In the genomic region with DNA sequence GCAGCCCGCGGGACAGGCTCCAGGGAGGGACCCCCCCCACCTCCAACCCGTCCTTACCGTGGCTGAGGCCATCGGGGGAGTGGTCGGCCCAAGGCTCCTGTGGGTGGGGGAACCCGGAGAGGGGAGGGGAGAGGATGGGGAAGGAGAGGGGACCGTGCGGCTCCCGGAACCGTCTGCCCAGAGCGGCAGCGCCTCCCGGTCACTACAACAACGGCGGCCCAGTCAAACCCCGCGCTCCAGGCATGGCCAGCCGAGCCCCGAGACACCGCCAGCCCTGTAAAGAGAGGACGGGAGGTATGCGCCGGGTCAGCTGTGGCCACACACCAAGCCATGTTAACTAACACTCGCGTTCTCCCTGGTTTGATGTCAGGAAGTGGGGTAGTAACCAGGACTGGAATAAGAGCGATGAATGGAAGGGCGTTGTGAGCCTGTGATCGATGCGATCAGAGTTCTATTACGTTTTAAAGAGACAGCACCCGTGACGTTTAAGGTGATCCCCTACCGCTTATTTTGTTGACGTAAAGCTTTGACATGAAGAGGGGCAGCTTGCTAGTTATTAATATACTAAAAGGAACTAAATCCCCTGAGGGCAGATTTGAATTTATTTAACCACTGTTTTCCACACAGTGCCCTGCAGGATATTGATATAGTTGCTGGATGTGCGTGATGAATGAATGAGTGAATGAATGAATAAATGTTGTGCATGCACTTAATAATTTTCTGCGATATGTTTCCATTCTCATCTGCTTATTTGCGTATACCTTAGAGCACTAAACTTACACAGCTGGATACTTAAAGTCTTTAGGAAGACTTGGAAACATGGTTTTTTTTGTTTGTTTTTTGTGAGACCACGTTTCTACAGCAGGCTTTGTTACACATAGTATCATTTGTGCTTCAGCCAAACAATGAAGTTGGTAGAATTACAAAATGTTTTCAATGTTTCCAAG, we compare ENCODE assay signal across 1 cellular context.
A peak's percentile ranks its signal among the peaks of the same experiment; 100 is the strongest.
TF ChIP-seq lines count a peak whose summit lies in the region.

A gene (minus strand): TSS at position 224 of the 947 bp plus-strand sequence. CDS start 152 bp downstream, at position 72.

TF ChIP-seq in WTC11, 78 proteins besides CTCF, POLR2A, EP300 and RAD21 (continued from another document and continues in another):
- TF ChIP-seq, protein P1, sequence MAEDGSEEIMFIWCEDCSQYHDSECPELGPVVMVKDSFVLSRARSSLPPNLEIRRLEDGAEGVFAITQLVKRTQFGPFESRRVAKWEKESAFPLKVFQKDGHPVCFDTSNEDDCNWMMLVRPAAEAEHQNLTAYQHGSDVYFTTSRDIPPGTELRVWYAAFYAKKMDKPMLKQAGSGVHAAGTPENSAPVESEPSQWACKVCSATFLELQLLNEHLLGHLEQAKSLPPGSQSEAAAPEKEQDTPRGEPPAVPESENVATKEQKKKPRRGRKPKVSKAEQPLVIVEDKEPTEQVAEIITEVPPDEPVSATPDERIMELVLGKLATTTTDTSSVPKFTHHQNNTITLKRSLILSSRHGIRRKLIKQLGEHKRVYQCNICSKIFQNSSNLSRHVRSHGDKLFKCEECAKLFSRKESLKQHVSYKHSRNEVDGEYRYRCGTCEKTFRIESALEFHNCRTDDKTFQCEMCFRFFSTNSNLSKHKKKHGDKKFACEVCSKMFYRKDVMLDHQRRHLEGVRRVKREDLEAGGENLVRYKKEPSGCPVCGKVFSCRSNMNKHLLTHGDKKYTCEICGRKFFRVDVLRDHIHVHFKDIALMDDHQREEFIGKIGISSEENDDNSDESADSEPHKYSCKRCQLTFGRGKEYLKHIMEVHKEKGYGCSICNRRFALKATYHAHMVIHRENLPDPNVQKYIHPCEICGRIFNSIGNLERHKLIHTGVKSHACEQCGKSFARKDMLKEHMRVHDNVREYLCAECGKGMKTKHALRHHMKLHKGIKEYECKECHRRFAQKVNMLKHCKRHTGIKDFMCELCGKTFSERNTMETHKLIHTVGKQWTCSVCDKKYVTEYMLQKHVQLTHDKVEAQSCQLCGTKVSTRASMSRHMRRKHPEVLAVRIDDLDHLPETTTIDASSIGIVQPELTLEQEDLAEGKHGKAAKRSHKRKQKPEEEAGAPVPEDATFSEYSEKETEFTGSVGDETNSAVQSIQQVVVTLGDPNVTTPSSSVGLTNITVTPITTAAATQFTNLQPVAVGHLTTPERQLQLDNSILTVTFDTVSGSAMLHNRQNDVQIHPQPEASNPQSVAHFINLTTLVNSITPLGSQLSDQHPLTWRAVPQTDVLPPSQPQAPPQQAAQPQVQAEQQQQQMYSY (CRISPR knock-in tag; IDR thresholded peaks at IDR 0.05): peak; percentile 91
- TF ChIP-seq ZNF121 (CRISPR knock-in tag; IDR thresholded peaks at IDR 0.05): no peak
- no peak for TF ChIP-seq HMGA2 (CRISPR knock-in tag; IDR thresholded peaks at IDR 0.05)
- no peak for TF ChIP-seq ZNF671 (CRISPR knock-in tag; IDR thresholded peaks at IDR 0.05)
- TF ChIP-seq ESRRA (CRISPR knock-in tag; IDR thresholded peaks at IDR 0.05; ENCODE audit: borderline replicate concordance): no peak
- TF ChIP-seq, protein P2, sequence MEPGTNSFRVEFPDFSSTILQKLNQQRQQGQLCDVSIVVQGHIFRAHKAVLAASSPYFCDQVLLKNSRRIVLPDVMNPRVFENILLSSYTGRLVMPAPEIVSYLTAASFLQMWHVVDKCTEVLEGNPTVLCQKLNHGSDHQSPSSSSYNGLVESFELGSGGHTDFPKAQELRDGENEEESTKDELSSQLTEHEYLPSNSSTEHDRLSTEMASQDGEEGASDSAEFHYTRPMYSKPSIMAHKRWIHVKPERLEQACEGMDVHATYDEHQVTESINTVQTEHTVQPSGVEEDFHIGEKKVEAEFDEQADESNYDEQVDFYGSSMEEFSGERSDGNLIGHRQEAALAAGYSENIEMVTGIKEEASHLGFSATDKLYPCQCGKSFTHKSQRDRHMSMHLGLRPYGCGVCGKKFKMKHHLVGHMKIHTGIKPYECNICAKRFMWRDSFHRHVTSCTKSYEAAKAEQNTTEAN (CRISPR knock-in tag; IDR thresholded peaks at IDR 0.05): peak; percentile 86
- TF ChIP-seq TEAD4 (CRISPR knock-in tag; IDR thresholded peaks at IDR 0.05): no peak
- peak; percentile 84 for TF ChIP-seq FOXP1 (CRISPR knock-in tag; IDR thresholded peaks at IDR 0.05; ENCODE audit: borderline replicate concordance)
- TF ChIP-seq FOXK1 (CRISPR knock-in tag; IDR thresholded peaks at IDR 0.05): peak; percentile 94
- TF ChIP-seq ELF4 (CRISPR knock-in tag; IDR thresholded peaks at IDR 0.05; ENCODE audit: low read depth): no peak
- TF ChIP-seq, protein P3, sequence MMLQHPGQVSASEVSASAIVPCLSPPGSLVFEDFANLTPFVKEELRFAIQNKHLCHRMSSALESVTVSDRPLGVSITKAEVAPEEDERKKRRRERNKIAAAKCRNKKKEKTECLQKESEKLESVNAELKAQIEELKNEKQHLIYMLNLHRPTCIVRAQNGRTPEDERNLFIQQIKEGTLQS (CRISPR knock-in tag; conservative IDR thresholded peaks at IDR 0.05): no peak
- no peak for TF ChIP-seq OVOL2 (CRISPR knock-in tag; IDR thresholded peaks at IDR 0.05; ENCODE audit: borderline replicate concordance)
- TF ChIP-seq, protein P4, sequence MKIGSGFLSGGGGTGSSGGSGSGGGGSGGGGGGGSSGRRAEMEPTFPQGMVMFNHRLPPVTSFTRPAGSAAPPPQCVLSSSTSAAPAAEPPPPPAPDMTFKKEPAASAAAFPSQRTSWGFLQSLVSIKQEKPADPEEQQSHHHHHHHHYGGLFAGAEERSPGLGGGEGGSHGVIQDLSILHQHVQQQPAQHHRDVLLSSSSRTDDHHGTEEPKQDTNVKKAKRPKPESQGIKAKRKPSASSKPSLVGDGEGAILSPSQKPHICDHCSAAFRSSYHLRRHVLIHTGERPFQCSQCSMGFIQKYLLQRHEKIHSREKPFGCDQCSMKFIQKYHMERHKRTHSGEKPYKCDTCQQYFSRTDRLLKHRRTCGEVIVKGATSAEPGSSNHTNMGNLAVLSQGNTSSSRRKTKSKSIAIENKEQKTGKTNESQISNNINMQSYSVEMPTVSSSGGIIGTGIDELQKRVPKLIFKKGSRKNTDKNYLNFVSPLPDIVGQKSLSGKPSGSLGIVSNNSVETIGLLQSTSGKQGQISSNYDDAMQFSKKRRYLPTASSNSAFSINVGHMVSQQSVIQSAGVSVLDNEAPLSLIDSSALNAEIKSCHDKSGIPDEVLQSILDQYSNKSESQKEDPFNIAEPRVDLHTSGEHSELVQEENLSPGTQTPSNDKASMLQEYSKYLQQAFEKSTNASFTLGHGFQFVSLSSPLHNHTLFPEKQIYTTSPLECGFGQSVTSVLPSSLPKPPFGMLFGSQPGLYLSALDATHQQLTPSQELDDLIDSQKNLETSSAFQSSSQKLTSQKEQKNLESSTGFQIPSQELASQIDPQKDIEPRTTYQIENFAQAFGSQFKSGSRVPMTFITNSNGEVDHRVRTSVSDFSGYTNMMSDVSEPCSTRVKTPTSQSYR (CRISPR knock-in tag; IDR thresholded peaks at IDR 0.05): no peak; the same call in 1 of the 2 replicates
- TF ChIP-seq RORB (CRISPR knock-in tag; IDR thresholded peaks at IDR 0.05): no peak
- no peak for TF ChIP-seq FOXJ3 (CRISPR knock-in tag; IDR thresholded peaks at IDR 0.05; ENCODE audit: borderline replicate concordance)
- TF ChIP-seq ZNF219 (CRISPR knock-in tag; IDR thresholded peaks at IDR 0.05; ENCODE audit: borderline replicate concordance): no peak
- no peak for TF ChIP-seq NFYB (CRISPR knock-in tag; conservative IDR thresholded peaks at IDR 0.05; ENCODE audit: low read depth)
- TF ChIP-seq, protein P5, sequence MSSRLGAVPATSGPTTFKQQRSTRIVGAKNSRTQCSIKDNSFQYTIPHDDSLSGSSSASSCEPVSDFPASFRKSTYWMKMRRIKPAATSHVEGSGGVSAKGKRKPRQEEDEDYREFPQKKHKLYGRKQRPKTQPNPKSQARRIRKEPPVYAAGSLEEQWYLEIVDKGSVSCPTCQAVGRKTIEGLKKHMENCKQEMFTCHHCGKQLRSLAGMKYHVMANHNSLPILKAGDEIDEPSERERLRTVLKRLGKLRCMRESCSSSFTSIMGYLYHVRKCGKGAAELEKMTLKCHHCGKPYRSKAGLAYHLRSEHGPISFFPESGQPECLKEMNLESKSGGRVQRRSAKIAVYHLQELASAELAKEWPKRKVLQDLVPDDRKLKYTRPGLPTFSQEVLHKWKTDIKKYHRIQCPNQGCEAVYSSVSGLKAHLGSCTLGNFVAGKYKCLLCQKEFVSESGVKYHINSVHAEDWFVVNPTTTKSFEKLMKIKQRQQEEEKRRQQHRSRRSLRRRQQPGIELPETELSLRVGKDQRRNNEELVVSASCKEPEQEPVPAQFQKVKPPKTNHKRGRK (CRISPR knock-in tag; IDR thresholded peaks at IDR 0.05; ENCODE audit: borderline replicate concordance): no peak
- TF ChIP-seq ATF1 (CRISPR knock-in tag; IDR thresholded peaks at IDR 0.05): no peak
- TF ChIP-seq, protein P6, sequence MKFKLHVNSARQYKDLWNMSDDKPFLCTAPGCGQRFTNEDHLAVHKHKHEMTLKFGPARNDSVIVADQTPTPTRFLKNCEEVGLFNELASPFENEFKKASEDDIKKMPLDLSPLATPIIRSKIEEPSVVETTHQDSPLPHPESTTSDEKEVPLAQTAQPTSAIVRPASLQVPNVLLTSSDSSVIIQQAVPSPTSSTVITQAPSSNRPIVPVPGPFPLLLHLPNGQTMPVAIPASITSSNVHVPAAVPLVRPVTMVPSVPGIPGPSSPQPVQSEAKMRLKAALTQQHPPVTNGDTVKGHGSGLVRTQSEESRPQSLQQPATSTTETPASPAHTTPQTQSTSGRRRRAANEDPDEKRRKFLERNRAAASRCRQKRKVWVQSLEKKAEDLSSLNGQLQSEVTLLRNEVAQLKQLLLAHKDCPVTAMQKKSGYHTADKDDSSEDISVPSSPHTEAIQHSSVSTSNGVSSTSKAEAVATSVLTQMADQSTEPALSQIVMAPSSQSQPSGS (CRISPR knock-in tag; IDR thresholded peaks at IDR 0.05; ENCODE audit: borderline replicate concordance, low read depth): no peak
- TF ChIP-seq, protein P7, sequence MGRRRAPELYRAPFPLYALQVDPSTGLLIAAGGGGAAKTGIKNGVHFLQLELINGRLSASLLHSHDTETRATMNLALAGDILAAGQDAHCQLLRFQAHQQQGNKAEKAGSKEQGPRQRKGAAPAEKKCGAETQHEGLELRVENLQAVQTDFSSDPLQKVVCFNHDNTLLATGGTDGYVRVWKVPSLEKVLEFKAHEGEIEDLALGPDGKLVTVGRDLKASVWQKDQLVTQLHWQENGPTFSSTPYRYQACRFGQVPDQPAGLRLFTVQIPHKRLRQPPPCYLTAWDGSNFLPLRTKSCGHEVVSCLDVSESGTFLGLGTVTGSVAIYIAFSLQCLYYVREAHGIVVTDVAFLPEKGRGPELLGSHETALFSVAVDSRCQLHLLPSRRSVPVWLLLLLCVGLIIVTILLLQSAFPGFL (CRISPR knock-in tag; IDR thresholded peaks at IDR 0.05; ENCODE audit: borderline replicate concordance): no peak
- TF ChIP-seq, protein P8, sequence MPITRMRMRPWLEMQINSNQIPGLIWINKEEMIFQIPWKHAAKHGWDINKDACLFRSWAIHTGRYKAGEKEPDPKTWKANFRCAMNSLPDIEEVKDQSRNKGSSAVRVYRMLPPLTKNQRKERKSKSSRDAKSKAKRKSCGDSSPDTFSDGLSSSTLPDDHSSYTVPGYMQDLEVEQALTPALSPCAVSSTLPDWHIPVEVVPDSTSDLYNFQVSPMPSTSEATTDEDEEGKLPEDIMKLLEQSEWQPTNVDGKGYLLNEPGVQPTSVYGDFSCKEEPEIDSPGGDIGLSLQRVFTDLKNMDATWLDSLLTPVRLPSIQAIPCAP (CRISPR knock-in tag; IDR thresholded peaks at IDR 0.05): peak; percentile 20; the same call in 1 of the 2 replicates
- no peak for TF ChIP-seq RELA (CRISPR knock-in tag; IDR thresholded peaks at IDR 0.05; ENCODE audit: borderline replicate concordance)
- TF ChIP-seq, protein P9, sequence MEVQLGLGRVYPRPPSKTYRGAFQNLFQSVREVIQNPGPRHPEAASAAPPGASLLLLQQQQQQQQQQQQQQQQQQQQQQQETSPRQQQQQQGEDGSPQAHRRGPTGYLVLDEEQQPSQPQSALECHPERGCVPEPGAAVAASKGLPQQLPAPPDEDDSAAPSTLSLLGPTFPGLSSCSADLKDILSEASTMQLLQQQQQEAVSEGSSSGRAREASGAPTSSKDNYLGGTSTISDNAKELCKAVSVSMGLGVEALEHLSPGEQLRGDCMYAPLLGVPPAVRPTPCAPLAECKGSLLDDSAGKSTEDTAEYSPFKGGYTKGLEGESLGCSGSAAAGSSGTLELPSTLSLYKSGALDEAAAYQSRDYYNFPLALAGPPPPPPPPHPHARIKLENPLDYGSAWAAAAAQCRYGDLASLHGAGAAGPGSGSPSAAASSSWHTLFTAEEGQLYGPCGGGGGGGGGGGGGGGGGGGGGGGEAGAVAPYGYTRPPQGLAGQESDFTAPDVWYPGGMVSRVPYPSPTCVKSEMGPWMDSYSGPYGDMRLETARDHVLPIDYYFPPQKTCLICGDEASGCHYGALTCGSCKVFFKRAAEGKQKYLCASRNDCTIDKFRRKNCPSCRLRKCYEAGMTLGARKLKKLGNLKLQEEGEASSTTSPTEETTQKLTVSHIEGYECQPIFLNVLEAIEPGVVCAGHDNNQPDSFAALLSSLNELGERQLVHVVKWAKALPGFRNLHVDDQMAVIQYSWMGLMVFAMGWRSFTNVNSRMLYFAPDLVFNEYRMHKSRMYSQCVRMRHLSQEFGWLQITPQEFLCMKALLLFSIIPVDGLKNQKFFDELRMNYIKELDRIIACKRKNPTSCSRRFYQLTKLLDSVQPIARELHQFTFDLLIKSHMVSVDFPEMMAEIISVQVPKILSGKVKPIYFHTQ (CRISPR knock-in tag; IDR thresholded peaks at IDR 0.05): no peak
- no peak for TF ChIP-seq MXD4 (CRISPR knock-in tag; IDR thresholded peaks at IDR 0.05; ENCODE audit: borderline replicate concordance)
- TF ChIP-seq, protein P10, sequence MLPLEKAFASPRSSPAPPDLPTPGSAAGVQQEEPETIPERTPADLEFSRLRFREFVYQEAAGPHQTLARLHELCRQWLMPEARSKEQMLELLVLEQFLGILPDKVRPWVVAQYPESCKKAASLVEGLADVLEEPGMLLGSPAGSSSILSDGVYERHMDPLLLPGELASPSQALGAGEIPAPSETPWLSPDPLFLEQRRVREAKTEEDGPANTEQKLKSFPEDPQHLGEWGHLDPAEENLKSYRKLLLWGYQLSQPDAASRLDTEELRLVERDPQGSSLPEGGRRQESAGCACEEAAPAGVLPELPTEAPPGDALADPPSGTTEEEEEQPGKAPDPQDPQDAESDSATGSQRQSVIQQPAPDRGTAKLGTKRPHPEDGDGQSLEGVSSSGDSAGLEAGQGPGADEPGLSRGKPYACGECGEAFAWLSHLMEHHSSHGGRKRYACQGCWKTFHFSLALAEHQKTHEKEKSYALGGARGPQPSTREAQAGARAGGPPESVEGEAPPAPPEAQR (CRISPR knock-in tag; IDR thresholded peaks at IDR 0.05): no peak
- no peak for TF ChIP-seq ZNF317 (CRISPR knock-in tag; IDR thresholded peaks at IDR 0.05; ENCODE audit: borderline replicate concordance, low read depth)
- TF ChIP-seq SOX15 (CRISPR knock-in tag; IDR thresholded peaks at IDR 0.05): no peak
- TF ChIP-seq, protein P11, sequence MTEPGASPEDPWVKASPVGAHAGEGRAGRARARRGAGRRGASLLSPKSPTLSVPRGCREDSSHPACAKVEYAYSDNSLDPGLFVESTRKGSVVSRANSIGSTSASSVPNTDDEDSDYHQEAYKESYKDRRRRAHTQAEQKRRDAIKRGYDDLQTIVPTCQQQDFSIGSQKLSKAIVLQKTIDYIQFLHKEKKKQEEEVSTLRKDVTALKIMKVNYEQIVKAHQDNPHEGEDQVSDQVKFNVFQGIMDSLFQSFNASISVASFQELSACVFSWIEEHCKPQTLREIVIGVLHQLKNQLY (CRISPR knock-in tag; IDR thresholded peaks at IDR 0.05): no peak
